ENCODE assay signal across 24 cellular contexts in the genomic region with DNA sequence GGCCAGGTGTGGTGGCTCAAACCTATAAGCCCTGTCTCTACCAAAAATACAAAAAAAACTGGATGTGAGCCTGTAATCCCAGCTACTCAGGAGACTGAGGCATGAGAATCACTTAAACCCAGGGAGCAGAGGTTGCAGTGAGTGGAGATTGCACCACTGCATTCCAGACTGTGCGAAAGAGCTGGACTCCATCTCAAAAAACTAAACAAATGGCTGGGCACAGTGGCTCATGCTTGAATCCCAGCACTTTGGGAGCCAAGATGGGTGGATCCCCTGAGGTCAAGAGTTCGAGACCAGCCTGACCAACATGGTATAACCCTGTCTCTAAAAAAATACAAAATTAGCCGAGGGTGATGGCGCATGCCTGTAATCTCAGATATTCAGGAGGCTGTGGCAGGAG.
"Had no signal": no experiment of that assay in that cellular context is flagged by ENCODE, and none has a peak within 500 bp of the region (broad histone marks: within the 10 kb centered on the region; RNA-seq: fewer than 3 reads in every experiment).

No MANE protein-coding gene starts in this region.

- H3K27me3 Mint-ChIP-seq: activated CD4-positive, alpha-beta T cell treated with anti-CD3 and anti-CD28 coated beads, Interleukin-2, amount 10 ng/mL, durations not matched to agents 7 days and 5 days; activated naive CD4-positive, alpha-beta T cell treated with anti-CD3 and anti-CD28 coated beads, Interleukin-2, amount 10 ng/mL, durations not matched to agents 7 days and 5 days; activated naive CD8-positive, alpha-beta T cell treated with anti-CD3 and anti-CD28 coated beads, Interleukin-2, amount 50 U/mL, for 24 hours; activated T-cell treated with anti-CD3 and anti-CD28 coated beads, Interleukin-2, amount 50 U/mL, for 24 hours; memory B cell; naive thymus-derived CD4-positive, alpha-beta T cell; stimulated activated memory B cell treated with anti-CD40 and anti-IgM and Interleukin-4, amounts not matched to agents 10 μg/mL and 1 μg/mL and 100 μg/mL, for 72 hours had no signal

- H3K27ac Mint-ChIP-seq: activated CD4-positive, alpha-beta T cell treated with anti-CD3 and anti-CD28 coated beads, Interleukin-2, amount 10 ng/mL, durations not matched to agents 7 days and 5 days; activated CD8-positive, alpha-beta T cell treated with anti-CD3 and anti-CD28 coated beads, Interleukin-2, amount 10 ng/mL, durations not matched to agents 7 days and 5 days; activated naive CD4-positive, alpha-beta T cell treated with anti-CD3 and anti-CD28 coated beads, Interleukin-2, amount 10 ng/mL, durations not matched to agents 7 days and 5 days; activated naive CD8-positive, alpha-beta T cell treated with anti-CD3 and anti-CD28 coated beads, Interleukin-2, amount 50 U/mL, for 24 hours; activated T-cell treated with anti-CD3 and anti-CD28 coated beads, Interleukin-2, amount 50 U/mL, for 24 hours; activated T-helper 2 cell treated with anti-CD3 and anti-CD28 coated beads, Interferon-gamma antibody, Interleukin-2, Interleukin-4, amounts not matched to agents 10 μg/mL and 5 μg/mL and 100 μg/mL, durations not matched to agents 14 hours and 24 hours and 36 hours; memory B cell; naive thymus-derived CD4-positive, alpha-beta T cell; stimulated activated memory B cell treated with anti-CD40 and anti-IgM and Interleukin-4, amounts not matched to agents 10 μg/mL and 1 μg/mL and 100 μg/mL, for 72 hours had no signal

- H3K4me3 ChIP-seq: ascending aorta, esophagus squamous epithelium, heart right ventricle, mucosa of descending colon, sigmoid colon, spleen, thoracic aorta, upper lobe of right lung had no signal

- H3K4me1 ChIP-seq: ascending aorta, esophagus squamous epithelium, heart right ventricle, parathyroid adenoma, upper lobe of right lung had no signal

- H3K27me3 ChIP-seq: ascending aorta, esophagus squamous epithelium, heart right ventricle, sigmoid colon, spleen, upper lobe of right lung had no signal

- H3K9ac ChIP-seq: parathyroid adenoma had no signal

- H3K36me3 ChIP-seq: sigmoid colon, thoracic aorta, upper lobe of right lung had no signal

- H3K27ac ChIP-seq: ascending aorta, esophagus squamous epithelium, heart right ventricle, parathyroid adenoma, sigmoid colon, spleen, thoracic aorta, upper lobe of right lung had no signal

- H3K9me3 ChIP-seq: ascending aorta, sigmoid colon, thoracic aorta, upper lobe of right lung had no signal

- H3K4me3 Mint-ChIP-seq: activated CD4-positive, alpha-beta T cell treated with anti-CD3 and anti-CD28 coated beads, Interleukin-2, amount 10 ng/mL, durations not matched to agents 7 days and 5 days; activated CD8-positive, alpha-beta T cell treated with anti-CD3 and anti-CD28 coated beads, Interleukin-2, amount 10 ng/mL, durations not matched to agents 7 days and 5 days; activated naive CD4-positive, alpha-beta T cell treated with anti-CD3 and anti-CD28 coated beads, Interleukin-2, amount 10 ng/mL, durations not matched to agents 7 days and 5 days; activated naive CD8-positive, alpha-beta T cell treated with anti-CD3 and anti-CD28 coated beads, Interleukin-2, amount 50 U/mL, for 24 hours; activated T-cell treated with anti-CD3 and anti-CD28 coated beads, Interleukin-2, amount 50 U/mL, for 24 hours; memory B cell; naive thymus-derived CD4-positive, alpha-beta T cell; stimulated activated memory B cell treated with anti-CD40 and anti-IgM and Interleukin-4, amounts not matched to agents 10 μg/mL and 1 μg/mL and 100 μg/mL, for 72 hours had no signal

- H2AFZ ChIP-seq: parathyroid adenoma had no signal

- DNase-seq: activated CD4-positive, alpha-beta T cell treated with anti-CD3 and anti-CD28 coated beads, Interleukin-2, amount 10 ng/mL, durations not matched to agents 7 days and 5 days; activated CD8-positive, alpha-beta T cell treated with anti-CD3 and anti-CD28 coated beads, Interleukin-2, amount 10 ng/mL, durations not matched to agents 7 days and 5 days; activated naive CD4-positive, alpha-beta T cell treated with anti-CD3 and anti-CD28 coated beads, Interleukin-2, amount 10 ng/mL, durations not matched to agents 7 days and 5 days; activated naive CD8-positive, alpha-beta T cell treated with anti-CD3 and anti-CD28 coated beads, Interleukin-2, amount 50 U/mL, for 24 hours; activated T-cell treated with anti-CD3 and anti-CD28 coated beads, Interleukin-2, amount 50 U/mL, for 24 hours; cortex of kidney; effector memory CD4-positive, alpha-beta T cell; esophagus squamous epithelium; heart right ventricle; mucosa of descending colon; naive thymus-derived CD4-positive, alpha-beta T cell; sigmoid colon; spleen; stimulated activated CD4-positive, alpha-beta T cell treated with anti-CD3 and anti-CD28 coated beads, Interleukin-4, amount 100 ng/mL, for 4 hours; T-helper 1 cell; T-helper 9 cell; upper lobe of right lung had no signal

- ATAC-seq: activated CD8-positive, alpha-beta T cell treated with anti-CD3 and anti-CD28 coated beads, Interleukin-2, amount 10 ng/mL, durations not matched to agents 7 days and 5 days; activated naive CD8-positive, alpha-beta T cell treated with anti-CD3 and anti-CD28 coated beads, Interleukin-2, amount 50 U/mL, for 24 hours; heart right ventricle; mucosa of descending colon; naive thymus-derived CD4-positive, alpha-beta T cell; SK-N-SH treated with all-trans-retinoic acid at 6 μM for 48 hours; stimulated activated memory B cell treated with anti-CD40 and anti-IgM and Interleukin-4, amounts not matched to agents 10 μg/mL and 1 μg/mL and 100 μg/mL, for 72 hours; upper lobe of right lung had no signal
